Comparison of ENCODE assay signal across 25 cellular contexts in the genomic region with DNA sequence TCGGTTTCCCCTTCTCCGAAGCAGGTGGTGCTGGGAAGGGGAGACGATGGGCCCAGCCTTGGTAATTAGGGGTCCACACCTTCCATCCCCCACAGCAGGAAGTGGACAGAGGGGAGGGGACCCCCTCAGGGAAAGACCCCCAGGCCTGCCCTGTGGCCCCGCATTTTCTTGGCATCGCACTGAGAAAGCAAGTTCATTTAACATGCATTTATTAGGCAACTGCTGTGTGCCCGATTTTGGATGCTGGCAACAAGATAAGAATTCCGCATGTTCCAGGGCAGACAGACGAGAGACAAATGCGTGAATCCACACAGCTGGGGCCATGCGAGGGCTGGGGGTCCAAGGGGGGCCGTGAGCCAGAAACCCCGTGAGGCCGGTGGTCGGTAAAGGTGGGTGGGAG. TPM values are rescaled to one million over a fixed set of nuclear protein-coding genes. Genes with fewer than 3 reads are reported as not detected.
DNase-seq lines count a peak whose midpoint lies in the region; ATAC-seq and TF ChIP-seq lines count a peak whose summit lies in the region.
"Had no signal": no experiment of that assay in that cellular context is flagged by ENCODE, and none has a peak within 500 bp of the region (broad histone marks: within the 10 kb centered on the region; RNA-seq: fewer than 3 reads in every experiment).

No MANE protein-coding gene starts in this region.

- CTCF ChIA-PET in CD8-positive, alpha-beta memory T cell (lab: Charles Lee) = no interaction called here

- H4K5ac ChIP-seq in mesendoderm (ENCODE audit: low read length) = no peak overlapping the region

- no peak for DNase-seq in CD8-positive, alpha-beta memory T cell
- DNase-seq in NT2/D1 (ENCODE audit: low read depth, low spot score) = no peak
- peak; percentile 77 for DNase-seq in mesendoderm
- no peak for DNase-seq in NCI-H2107 treated with DMSO at 0.1 percent for 48 hours (lab: John Stamatoyannopoulos, UW; ENCODE audit: unreplicated experiment)
- no peak for DNase-seq in foreskin keratinocyte
- DNase-seq: activated CD8-positive, alpha-beta T cell treated with anti-CD3 and anti-CD28 coated beads for 36 hours; activated naive CD4-positive, alpha-beta T cell treated with Interleukin-2 at 50 U/mL for 16 hours; activated T-cell treated with anti-CD3 and anti-CD28 coated beads, Interleukin-2, amount 50 U/mL, for 24 hours; aorta; DMS153; effector CD4-positive, alpha-beta T cell; GDM1; NCI-H774; nucleus accumbens; SIG-M5; stimulated activated CD4-positive, alpha-beta T cell treated with anti-CD3 and anti-CD28 coated beads, Interleukin-12 subunit alpha, Interleukin-12 subunit beta, amount 100 ng/mL, for 4 hours; stimulated activated CD8-positive, alpha-beta memory T cell treated with anti-CD3 and anti-CD28 coated beads, Interleukin-4, amount 100 ng/mL, for 48 hours; T-helper 1 cell had no signal

- H3K27ac ChIP-seq in CD8-positive, alpha-beta memory T cell (ENCODE audit: low read depth, low read length) = peak overlapping the region; percentile 57
- H3K27ac ChIP-seq in mesendoderm (ENCODE audit: low read depth, low read length) (peak overlapping the region; percentile 98), foreskin keratinocyte (no peak overlapping the region)
- H3K27ac ChIP-seq: left lung, suprapubic skin had no signal

- no peak for TF ChIP-seq CTCF in foreskin keratinocyte (conservative IDR thresholded peaks at IDR 0.05)

- WGBS in mesendoderm (ENCODE audit: extremely low coverage, insufficient coverage, low lambda C conversion rate) = no CpG with 5 or more reads among the region's 14 CpGs

- H3K4ac ChIP-seq in mesendoderm (ENCODE audit: low read depth, low read length) = peak overlapping the region; percentile 99

- peak overlapping the region; percentile 29 for H4K8ac ChIP-seq in mesendoderm (ENCODE audit: low read depth, low read length)

- H3K27me3 Mint-ChIP-seq in CD8-positive, alpha-beta memory T cell = no peaks in the 10 kb centered on the region
- H3K27me3 Mint-ChIP-seq: activated CD8-positive, alpha-beta T cell treated with anti-CD3 and anti-CD28 coated beads for 36 hours; activated T-cell treated with anti-CD3 and anti-CD28 coated beads, Interleukin-2, amount 50 U/mL, for 24 hours; central memory CD8-positive, alpha-beta T cell had no signal

- H3K27me3 ChIP-seq in CD8-positive, alpha-beta memory T cell (ENCODE audit: insufficient read depth, low read length, poor library complexity, severe bottlenecking) = no peaks in the 10 kb centered on the region
- H3K27me3 ChIP-seq in NT2/D1 (ENCODE audit: insufficient read depth, insufficient read length) = no peaks in the 10 kb centered on the region
- H3K27me3 ChIP-seq in mesendoderm (ENCODE audit: insufficient read depth, low read length, poor library complexity) = no peaks in the 10 kb centered on the region
- H3K27me3 ChIP-seq in foreskin keratinocyte = no peaks in the 10 kb centered on the region
- H3K27me3 ChIP-seq: left lung, suprapubic skin had no signal

- H3K9me3 ChIP-seq in CD8-positive, alpha-beta memory T cell (ENCODE audit: low read length) = no peaks in the 10 kb centered on the region
- no peaks in the 10 kb centered on the region for H3K9me3 ChIP-seq in NT2/D1 (ENCODE audit: insufficient read depth, low read length)
- H3K9me3 ChIP-seq: left lung, suprapubic skin had no signal

- H2BK5ac ChIP-seq in mesendoderm (ENCODE audit: low read length) = peak overlapping the region; percentile 97

- peaks cover 0 to 26% (median 2%) of the 10 kb centered on the region in 3 donors for H3K4me1 Mint-ChIP-seq in CD8-positive, alpha-beta memory T cell

- H3K18ac ChIP-seq in mesendoderm (ENCODE audit: low read length) = peak overlapping the region; percentile 99

- H3K79me2 ChIP-seq in mesendoderm (ENCODE audit: control insufficient read depth, insufficient read depth, low read length) = peaks cover 31% of the 10 kb centered on the region

- H3K56ac ChIP-seq in mesendoderm (ENCODE audit: low read length) = peak overlapping the region; percentile 89

- H3K9me3 Mint-ChIP-seq in CD8-positive, alpha-beta memory T cell = no peaks in the 10 kb centered on the region
- H3K9me3 Mint-ChIP-seq: activated CD8-positive, alpha-beta T cell treated with anti-CD3 and anti-CD28 coated beads for 36 hours; activated T-cell treated with anti-CD3 and anti-CD28 coated beads, Interleukin-2, amount 50 U/mL, for 24 hours; CD14-positive monocyte; central memory CD8-positive, alpha-beta T cell had no signal

- H3K36me3 Mint-ChIP-seq in CD8-positive, alpha-beta memory T cell = no peaks in the 10 kb centered on the region

- peak overlapping the region; percentile 28 for H2BK15ac ChIP-seq in mesendoderm (replicated peaks; ENCODE audit: low read depth)

- no peak overlapping the region for H3K4me2 ChIP-seq in mesendoderm (ENCODE audit: low read length)

- H3K36me3 ChIP-seq in CD8-positive, alpha-beta memory T cell (ENCODE audit: insufficient read depth, low read length) = no peaks in the 10 kb centered on the region
- H3K36me3 ChIP-seq in NT2/D1 (ENCODE audit: insufficient read depth, insufficient read length, low read length) (peaks cover 14% of the 10 kb centered on the region), mesendoderm (ENCODE audit: control insufficient read depth, insufficient read depth, low read length) (peaks cover 3% of the 10 kb centered on the region)
- H3K36me3 ChIP-seq: suprapubic skin had no signal

- H3K27ac Mint-ChIP-seq in CD8-positive, alpha-beta memory T cell = no peak overlapping the region
- H3K27ac Mint-ChIP-seq: activated CD8-positive, alpha-beta T cell treated with anti-CD3 and anti-CD28 coated beads for 36 hours; activated T-cell treated with anti-CD3 and anti-CD28 coated beads, Interleukin-2, amount 50 U/mL, for 24 hours had no signal

- no peak overlapping the region for H3K4me3 ChIP-seq in CD8-positive, alpha-beta memory T cell (ENCODE audit: low read length)
- H3K4me3 ChIP-seq in NT2/D1 (ENCODE audit: insufficient read length, low read depth) (no peak overlapping the region), mesendoderm (ENCODE audit: low read length) (no peak overlapping the region)
- H3K4me3 ChIP-seq: left lung, suprapubic skin had no signal

- H2AK5ac ChIP-seq in mesendoderm (ENCODE audit: low read length) = peak overlapping the region; percentile 32

- no peak overlapping the region for H3K4me3 Mint-ChIP-seq in CD8-positive, alpha-beta memory T cell
- H3K4me3 Mint-ChIP-seq: activated CD8-positive, alpha-beta T cell treated with anti-CD3 and anti-CD28 coated beads for 36 hours; activated T-cell treated with anti-CD3 and anti-CD28 coated beads, Interleukin-2, amount 50 U/mL, for 24 hours; CD14-positive monocyte had no signal

- POLR2A ChIA-PET in CD8-positive, alpha-beta memory T cell (lab: Charles Lee) = no interaction called here

- H3K79me1 ChIP-seq in mesendoderm (ENCODE audit: low read length) = peaks cover 17% of the 10 kb centered on the region

- no peak overlapping the region for H3K23ac ChIP-seq in mesendoderm (ENCODE audit: low read length)

- H2BK120ac ChIP-seq in mesendoderm (ENCODE audit: low read depth, low read length) = peak overlapping the region; percentile 86

- ATAC-seq in foreskin keratinocyte (no peak), HG03139 (IDR thresholded peaks at IDR 0.05; ENCODE audit: unreplicated experiment) (no peak)

- H3K4me1 ChIP-seq in CD8-positive, alpha-beta memory T cell (ENCODE audit: insufficient read depth, low read length) = peaks cover 19% of the 10 kb centered on the region
- H3K4me1 ChIP-seq in NT2/D1 (ENCODE audit: insufficient read depth, insufficient read length) = peaks cover 40% of the 10 kb centered on the region
- peaks cover 26% of the 10 kb centered on the region for H3K4me1 ChIP-seq in mesendoderm (ENCODE audit: control insufficient read depth, low read depth, low read length)
- peaks cover 7% of the 10 kb centered on the region for H3K4me1 ChIP-seq in foreskin keratinocyte

- H3K9ac ChIP-seq in NT2/D1 (ENCODE audit: insufficient read length, low read depth) = peak overlapping the region; percentile 42
- H3K9ac ChIP-seq in mesendoderm (ENCODE audit: low read length) = peak overlapping the region; percentile 68

RNA-seq across cellular contexts. Expression of gene ARID3A, which starts 28.4 kb away (rescaled TPM):
- total RNA-seq in CD8-positive, alpha-beta memory T cell = 10 to 100 TPM; 12.8 to 15.9 TPM
- 0.49 TPM for polyA plus RNA-seq in CD8-positive, alpha-beta memory T cell
- polyA plus RNA-seq in mesendoderm (2013, experiment 1 of 2) = 66.2 TPM
- 69.1 TPM for polyA plus RNA-seq in mesendoderm (2013, experiment 2 of 2)
- total RNA-seq in foreskin keratinocyte = 9.0 and 9.4 TPM in 2 replicates
- 4.8 and 5.0 TPM in 2 replicates for polyA plus RNA-seq in foreskin keratinocyte

RNA-seq across cellular contexts. Expression of gene WDR18, which starts 29.9 kb away (rescaled TPM):
- total RNA-seq in CD8-positive, alpha-beta memory T cell = 100 to 1,000 TPM; 108 to 133 TPM
- polyA plus RNA-seq in CD8-positive, alpha-beta memory T cell = 61.3 TPM
- polyA plus RNA-seq in mesendoderm (2013, experiment 1 of 2) = 61.9 TPM
- polyA plus RNA-seq in mesendoderm (2013, experiment 2 of 2) = 58.1 TPM
- total RNA-seq in foreskin keratinocyte = 75.2 and 75.8 TPM in 2 replicates
- polyA plus RNA-seq in foreskin keratinocyte = 73.9 and 88.5 TPM in 2 replicates

RNA-seq across cellular contexts. Expression of gene KISS1R, which starts 37.1 kb away (rescaled TPM):
- 1 to 10 TPM; 1.2 to 2.3 TPM for total RNA-seq in CD8-positive, alpha-beta memory T cell
- 0.49 TPM for polyA plus RNA-seq in CD8-positive, alpha-beta memory T cell
- polyA plus RNA-seq in mesendoderm (2013, experiment 1 of 2) = 0.10 TPM
- polyA plus RNA-seq in mesendoderm (2013, experiment 2 of 2) = 0.15 TPM
- not detected in 2 replicates for total RNA-seq in foreskin keratinocyte
- not detected in 2 replicates for polyA plus RNA-seq in foreskin keratinocyte
- total RNA-seq: A673, aorta, fibroblast of lung had no signal
- polyA plus RNA-seq: aorta, CD14-positive monocyte, fibroblast of lung had no signal

RNA-seq across cellular contexts. Expression of gene R3HDM4, which starts 41.3 kb away (rescaled TPM):
- 10 to 100 TPM; 60.7 to 65.2 TPM for total RNA-seq in CD8-positive, alpha-beta memory T cell
- polyA plus RNA-seq in CD8-positive, alpha-beta memory T cell = 197 TPM
- 56.1 TPM for polyA plus RNA-seq in mesendoderm (2013, experiment 1 of 2)
- 56.0 TPM for polyA plus RNA-seq in mesendoderm (2013, experiment 2 of 2)
- total RNA-seq in foreskin keratinocyte = 48.8 and 55.4 TPM in 2 replicates
- 63.7 and 68.1 TPM in 2 replicates for polyA plus RNA-seq in foreskin keratinocyte

RNA-seq across cellular contexts. Expression of gene GRIN3B, which starts 45.9 kb away (rescaled TPM):
- total RNA-seq in CD8-positive, alpha-beta memory T cell = not detected
- polyA plus RNA-seq in CD8-positive, alpha-beta memory T cell = not detected
- 0.06 TPM for polyA plus RNA-seq in mesendoderm (2013, experiment 1 of 2)
- 0.10 TPM for polyA plus RNA-seq in mesendoderm (2013, experiment 2 of 2)
- total RNA-seq in foreskin keratinocyte = 0.35 and 1.7 TPM in 2 replicates
- 0.43 and 1.00 TPM in 2 replicates for polyA plus RNA-seq in foreskin keratinocyte
- total RNA-seq: A673 had no signal
- polyA plus RNA-seq: aorta had no signal
